ENCODE assay signal across 8 cellular contexts in genomic region chr20:62183426-62184142, GRCh38. TPM values are rescaled to one million over a fixed set of nuclear protein-coding genes. Genes with fewer than 3 reads are reported as not detected.
A peak's percentile ranks its signal among the peaks of the same experiment; 100 is the strongest.
DNase-seq lines count a peak whose midpoint lies in the region; ATAC-seq, FAIRE-seq and TF ChIP-seq lines count a peak whose summit lies in the region.

No MANE protein-coding gene starts in this region.

- dilution Hi-C loops in mammary epithelial cell (cut with HindIII; ENCODE audit: low sequenced_read_pairs): loop anchor here (10.0 kb wide), 1 partner anchor 61 kb away; no protein-coding TSS in a partner anchor

- no peak overlapping the region for H2BK120ac ChIP-seq in mesendoderm (ENCODE audit: low read depth, low read length)

- H3K9me3 ChIP-seq in HUES64 (ENCODE audit: insufficient read depth, low read depth, low read length) (no peaks in the 10 kb centered on the region), mammary epithelial cell (replicated peaks; ENCODE audit: insufficient read depth, low read length) (no peaks in the 10 kb centered on the region)

- no peak overlapping the region for H3K4ac ChIP-seq in mesendoderm (ENCODE audit: low read depth, low read length)

- TF ChIP-seq CTCF in mammary epithelial cell (conservative IDR thresholded peaks at IDR 0.05 in 1 of 2, IDR thresholded peaks at IDR 0.05 in 1 of 2; ENCODE audit: extremely low read depth in 1 of 2, insufficient read depth in 1 of 2, low read depth in 1 of 2, low read length in 2 of 2): no peak

- peaks cover 24% of the 10 kb centered on the region for H3K36me3 ChIP-seq in HUES64 (ENCODE audit: insufficient read depth, low read length)
- peaks cover 7% of the 10 kb centered on the region for H3K36me3 ChIP-seq in mammary epithelial cell (ENCODE audit: insufficient read depth, low read length)
- no peaks in the 10 kb centered on the region for H3K36me3 ChIP-seq in mesendoderm (ENCODE audit: control insufficient read depth, insufficient read depth, low read length)

- CTCF ChIA-PET in mammary epithelial cell (lab: Charles Lee; ENCODE audit: low non-redundant PET): no interaction called here

- H4K5ac ChIP-seq in mesendoderm (ENCODE audit: low read length): no peak overlapping the region

- in situ Hi-C loops in ACHN (cut with HindIII; ENCODE audit: low pct_ligation_motif_present, low pct_unique_long_range_greater_than_20kb, low sequenced_read_pairs): no loop called here
- in situ Hi-C loops in mammary epithelial cell (cut with MboI; ENCODE audit: low sequenced_read_pairs in 2 of 2): no loop called here

- no peak for ATAC-seq in GM19397 (IDR thresholded peaks at IDR 0.05; ENCODE audit: unreplicated experiment)
- ATAC-seq in GM18867 (IDR thresholded peaks at IDR 0.05; ENCODE audit: unreplicated experiment): no peak
- ATAC-seq in GM21526 (IDR thresholded peaks at IDR 0.05; ENCODE audit: low FRiP score, unreplicated experiment): no peak

- BruUV-seq in mammary epithelial cell (replicated peaks; lab: Mats Ljungman, UMichigan): no TSS peak

- H2BK5ac ChIP-seq in mesendoderm (ENCODE audit: low read length): no peak overlapping the region

- peak overlapping the region; percentile 53 for H3K18ac ChIP-seq in mesendoderm (ENCODE audit: low read length)

- intact Hi-C loops in mammary epithelial cell (cut with micrococcal nuclease): loop anchor here (2.0 to 10.0 kb wide), 3 partner anchors 23 to 201 kb away; partner anchors contain the start of genes OSBPL2 and RPS21

- H3K4me1 ChIP-seq in HUES64 (ENCODE audit: insufficient read depth, low read length): peaks cover 10% of the 10 kb centered on the region
- peaks cover 11% of the 10 kb centered on the region for H3K4me1 ChIP-seq in mammary epithelial cell (ENCODE audit: insufficient read depth, low read length)
- no peaks in the 10 kb centered on the region for H3K4me1 ChIP-seq in mesendoderm (ENCODE audit: control insufficient read depth, low read depth, low read length)

- DNase-seq in ACHN (peak; percentile 3), mammary epithelial cell (no peak), mesendoderm (no peak), urothelium cell line (ENCODE audit: low spot score) (no peak)

- no peaks in the 10 kb centered on the region for H4K20me1 ChIP-seq in mammary epithelial cell (ENCODE audit: insufficient read depth, low read length)

- no peak overlapping the region for H4K8ac ChIP-seq in mesendoderm (ENCODE audit: low read depth, low read length)

- H3K79me2 ChIP-seq in mammary epithelial cell (ENCODE audit: insufficient read depth, low read length) (peaks cover 51% of the 10 kb centered on the region), mesendoderm (ENCODE audit: control insufficient read depth, insufficient read depth, low read length) (peaks cover 8% of the 10 kb centered on the region)

- no peak overlapping the region for H2AK5ac ChIP-seq in mesendoderm (ENCODE audit: low read length)

- H3K27ac ChIP-seq in HUES64 (ENCODE audit: low read depth, low read length): peak overlapping the region; percentile 95
- peak overlapping the region; percentile 82 for H3K27ac ChIP-seq in mammary epithelial cell (ENCODE audit: insufficient read depth, low read depth, low read length)
- no peak overlapping the region for H3K27ac ChIP-seq in mesendoderm (ENCODE audit: low read depth, low read length)

- no peaks in the 10 kb centered on the region for H3K27me3 ChIP-seq in HUES64 (ENCODE audit: insufficient read depth, low read length)
- no peaks in the 10 kb centered on the region for H3K27me3 ChIP-seq in mammary epithelial cell (ENCODE audit: insufficient read depth, low read length)
- no peaks in the 10 kb centered on the region for H3K27me3 ChIP-seq in mesendoderm (ENCODE audit: insufficient read depth, low read length, poor library complexity)

- FAIRE-seq in urothelium cell line (lab: Jason Lieb, UNC): no peak

- H3K79me1 ChIP-seq in mesendoderm (ENCODE audit: low read length): peaks cover 12% of the 10 kb centered on the region

- H3K4me2 ChIP-seq in mammary epithelial cell (ENCODE audit: insufficient read depth, low read depth, low read length) (peak overlapping the region; percentile 93), mesendoderm (ENCODE audit: low read length) (peak overlapping the region; percentile 57)

- peak overlapping the region; percentile 82 for H2AFZ ChIP-seq in mammary epithelial cell (ENCODE audit: low read depth, low read length)

- peak overlapping the region; percentile 95 for H3K9ac ChIP-seq in HUES64 (ENCODE audit: low read depth, low read length)
- H3K9ac ChIP-seq in mammary epithelial cell (ENCODE audit: insufficient read depth, low read length): peak overlapping the region; percentile 95
- H3K9ac ChIP-seq in mesendoderm (ENCODE audit: low read length): peak overlapping the region; percentile 85

- no peak overlapping the region for H2BK15ac ChIP-seq in mesendoderm (replicated peaks; ENCODE audit: low read depth)

- H3K56ac ChIP-seq in mesendoderm (ENCODE audit: low read length): peak overlapping the region; percentile 91

- no peak overlapping the region for H3K23ac ChIP-seq in mesendoderm (ENCODE audit: low read length)

- H3K4me3 ChIP-seq in HUES64 (ENCODE audit: low read length) (peak overlapping the region; percentile 91), mammary epithelial cell (replicated peaks in 1 of 3; ENCODE audit: insufficient read depth in 1 of 3, low read depth in 2 of 3, low read length in 3 of 3) (peak overlapping the region; percentile 93 to 99 (median 95)), mesendoderm (ENCODE audit: low read length) (peak overlapping the region; percentile 74)

- WGBS in HUES64: 34% methylated on average over 24 of the region's 25 CpGs
- WGBS in mammary epithelial cell (ENCODE audit: low coverage, missing lambda C conversion rate): 19% methylated on average over 25 of the region's 25 CpGs
- WGBS in mesendoderm (ENCODE audit: extremely low coverage, insufficient coverage, low lambda C conversion rate): no CpG with 5 or more reads among the region's 25 CpGs

RNA-seq across cellular contexts. Expression of gene MTG2, which starts 0.8 kb away (rescaled TPM):
- 17.8 TPM for polyA plus RNA-seq in HUES64 (2013, experiment 1 of 2)
- polyA plus RNA-seq in HUES64 (2013, experiment 2 of 2): 16.5 TPM
- total RNA-seq in mammary epithelial cell: 10 to 100 TPM; 20.7 to 38.6 TPM
- polyA plus RNA-seq in mammary epithelial cell: 28.2 TPM
- polyA minus RNA-seq in mammary epithelial cell: 8.8 TPM
- polyA plus RNA-seq in mesendoderm (2013, experiment 1 of 2): 19.6 TPM
- 18.5 TPM for polyA plus RNA-seq in mesendoderm (2013, experiment 2 of 2)

RNA-seq across cellular contexts. Expression of gene HRH3, which starts 36.5 kb away (rescaled TPM):
- 2.4 TPM for polyA plus RNA-seq in HUES64 (2013, experiment 1 of 2)
- polyA plus RNA-seq in HUES64 (2013, experiment 2 of 2): 1.8 TPM
- total RNA-seq in mammary epithelial cell: not detected
- polyA plus RNA-seq in mammary epithelial cell: not detected
- polyA minus RNA-seq in mammary epithelial cell: not detected
- 0.28 TPM for polyA plus RNA-seq in mesendoderm (2013, experiment 1 of 2)
- polyA plus RNA-seq in mesendoderm (2013, experiment 2 of 2): 0.35 TPM

RNA-seq across cellular contexts. Expression of gene SS18L1, which starts 40.0 kb away (rescaled TPM):
- polyA plus RNA-seq in HUES64 (2013, experiment 1 of 2): 11.1 TPM
- 12.2 TPM for polyA plus RNA-seq in HUES64 (2013, experiment 2 of 2)
- 10 to 100 TPM; 16.3 to 20.6 TPM for total RNA-seq in mammary epithelial cell
- 10.4 TPM for polyA plus RNA-seq in mammary epithelial cell
- polyA minus RNA-seq in mammary epithelial cell: 17.7 TPM
- 7.7 TPM for polyA plus RNA-seq in mesendoderm (2013, experiment 1 of 2)
- 7.7 TPM for polyA plus RNA-seq in mesendoderm (2013, experiment 2 of 2)

RNA-seq across cellular contexts. Expression of gene PSMA7, which starts 40.4 kb away (rescaled TPM):
- 304 TPM for polyA plus RNA-seq in HUES64 (2013, experiment 1 of 2)
- polyA plus RNA-seq in HUES64 (2013, experiment 2 of 2): 282 TPM
- 100 to 1,000 TPM; 173 to 303 TPM for total RNA-seq in mammary epithelial cell
- 575 TPM for polyA plus RNA-seq in mammary epithelial cell
- 118 TPM for polyA minus RNA-seq in mammary epithelial cell
- polyA plus RNA-seq in mesendoderm (2013, experiment 1 of 2): 431 TPM
- polyA plus RNA-seq in mesendoderm (2013, experiment 2 of 2): 443 TPM

RNA-seq across cellular contexts. Expression of gene OSBPL2, which starts 54.7 kb away (rescaled TPM):
- 11.5 TPM for polyA plus RNA-seq in HUES64 (2013, experiment 1 of 2)
- polyA plus RNA-seq in HUES64 (2013, experiment 2 of 2): 14.9 TPM
- total RNA-seq in mammary epithelial cell: 10 to 100 TPM; 39.7 to 52.4 TPM
- 12.0 TPM for polyA plus RNA-seq in mammary epithelial cell
- polyA minus RNA-seq in mammary epithelial cell: 20.1 TPM
- 14.3 TPM for polyA plus RNA-seq in mesendoderm (2013, experiment 1 of 2)
- polyA plus RNA-seq in mesendoderm (2013, experiment 2 of 2): 14.3 TPM
